ENCODE assay signal across 1 cellular context in genomic region chr20:41654884-41655283, GRCh38.
TF ChIP-seq lines count a peak whose summit lies in the region.

No MANE protein-coding gene starts in this region.

TF ChIP-seq in IMR-90, 13 proteins besides CTCF, POLR2A, EP300 and RAD21:
- no peak for TF ChIP-seq MAZ (IDR thresholded peaks at IDR 0.05; ENCODE audit: borderline replicate concordance, low read depth, low read length)
- no peak for TF ChIP-seq USF2 (IDR thresholded peaks at IDR 0.05; ENCODE audit: low read depth, low read length)
- no peak for TF ChIP-seq CHD1 (IDR thresholded peaks at IDR 0.05; ENCODE audit: low read depth, low read length)
- no peak for TF ChIP-seq NFE2L2 (IDR thresholded peaks at IDR 0.05; ENCODE audit: low read depth, low read length)
- TF ChIP-seq MAFK (IDR thresholded peaks at IDR 0.05; ENCODE audit: low read depth, low read length) = no peak
- TF ChIP-seq RCOR1 (IDR thresholded peaks at IDR 0.05; ENCODE audit: insufficient replicate concordance, low read length) = no peak
- TF ChIP-seq CEBPB (IDR thresholded peaks at IDR 0.05; ENCODE audit: low read depth, low read length) = no peak
- no peak for TF ChIP-seq SMC3 (IDR thresholded peaks at IDR 0.05; ENCODE audit: low read depth, low read length)
